Comparison of ENCODE assay signal across 1 cellular context in the genomic region with DNA sequence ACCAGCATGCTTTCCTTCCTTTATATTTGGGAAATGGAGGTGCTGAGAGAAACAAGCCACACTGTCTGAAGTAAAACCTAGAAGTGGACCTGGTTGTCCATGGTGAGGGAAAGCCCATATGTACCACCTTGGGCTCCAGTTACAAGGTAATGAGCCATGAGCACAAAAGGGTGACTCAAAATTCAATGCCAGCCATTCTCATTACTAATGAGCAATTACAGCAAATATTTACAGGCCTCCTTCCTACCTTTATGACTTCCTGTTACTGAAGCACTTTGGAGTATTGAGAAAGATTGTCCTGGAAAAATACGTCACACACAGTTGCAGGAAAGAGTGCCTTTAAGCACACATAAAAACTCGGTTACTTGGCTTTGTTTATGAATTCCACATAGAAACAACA.
TF ChIP-seq lines count a peak whose summit lies in the region.

No MANE protein-coding gene starts in this region.

TF ChIP-seq in HepG2, 621 proteins besides CTCF, POLR2A, EP300 and RAD21 (continued from another document and continues in another):
- TF ChIP-seq, protein P1, sequence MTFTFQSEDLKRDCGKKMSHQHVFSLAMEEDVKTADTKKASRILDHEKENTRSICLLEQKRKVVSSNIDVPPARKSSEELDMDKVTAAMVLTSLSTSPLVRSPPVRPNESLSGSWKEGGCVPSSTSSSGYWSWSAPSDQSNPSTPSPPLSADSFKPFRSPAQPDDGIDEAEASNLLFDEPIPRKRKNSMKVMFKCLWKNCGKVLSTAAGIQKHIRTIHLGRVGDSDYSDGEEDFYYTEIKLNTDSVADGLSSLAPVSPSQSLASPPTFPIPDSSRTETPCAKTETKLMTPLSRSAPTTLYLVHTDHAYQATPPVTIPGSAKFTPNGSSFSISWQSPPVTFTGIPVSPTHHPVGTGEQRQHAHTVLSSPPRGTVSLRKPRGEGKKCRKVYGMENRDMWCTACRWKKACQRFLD (CRISPR knock-in tag; IDR thresholded peaks at IDR 0.05; ENCODE audit: borderline replicate concordance): no peak
- peak; percentile 94 for TF ChIP-seq TBX3 (IDR thresholded peaks at IDR 0.05; ENCODE audit: borderline replicate concordance)
- TF ChIP-seq NR2F6 (IDR thresholded peaks at IDR 0.05): peak; percentile 68
- peak; percentile 87; the same call in 1 of the 2 replicates for TF ChIP-seq NR2F6 (CRISPR knock-in tag; IDR thresholded peaks at IDR 0.05)
- TF ChIP-seq ZNF619 (CRISPR knock-in tag; IDR thresholded peaks at IDR 0.05): no peak
- TF ChIP-seq, protein P2, sequence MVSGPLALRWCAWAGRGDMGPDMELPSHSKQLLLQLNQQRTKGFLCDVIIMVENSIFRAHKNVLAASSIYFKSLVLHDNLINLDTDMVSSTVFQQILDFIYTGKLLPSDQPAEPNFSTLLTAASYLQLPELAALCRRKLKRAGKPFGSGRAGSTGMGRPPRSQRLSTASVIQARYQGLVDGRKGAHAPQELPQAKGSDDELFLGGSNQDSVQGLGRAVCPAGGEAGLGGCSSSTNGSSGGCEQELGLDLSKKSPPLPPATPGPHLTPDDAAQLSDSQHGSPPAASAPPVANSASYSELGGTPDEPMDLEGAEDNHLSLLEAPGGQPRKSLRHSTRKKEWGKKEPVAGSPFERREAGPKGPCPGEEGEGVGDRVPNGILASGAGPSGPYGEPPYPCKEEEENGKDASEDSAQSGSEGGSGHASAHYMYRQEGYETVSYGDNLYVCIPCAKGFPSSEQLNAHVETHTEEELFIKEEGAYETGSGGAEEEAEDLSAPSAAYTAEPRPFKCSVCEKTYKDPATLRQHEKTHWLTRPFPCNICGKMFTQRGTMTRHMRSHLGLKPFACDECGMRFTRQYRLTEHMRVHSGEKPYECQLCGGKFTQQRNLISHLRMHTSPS (CRISPR knock-in tag; IDR thresholded peaks at IDR 0.05; ENCODE audit: low read depth): peak; percentile 80; the same call in 1 of the 2 replicates
- TF ChIP-seq GLI4 (CRISPR knock-in tag; IDR thresholded peaks at IDR 0.05; ENCODE audit: borderline replicate concordance): no peak
- TF ChIP-seq ZFP62 (CRISPR knock-in tag; IDR thresholded peaks at IDR 0.05): no peak
- TF ChIP-seq, protein P3, sequence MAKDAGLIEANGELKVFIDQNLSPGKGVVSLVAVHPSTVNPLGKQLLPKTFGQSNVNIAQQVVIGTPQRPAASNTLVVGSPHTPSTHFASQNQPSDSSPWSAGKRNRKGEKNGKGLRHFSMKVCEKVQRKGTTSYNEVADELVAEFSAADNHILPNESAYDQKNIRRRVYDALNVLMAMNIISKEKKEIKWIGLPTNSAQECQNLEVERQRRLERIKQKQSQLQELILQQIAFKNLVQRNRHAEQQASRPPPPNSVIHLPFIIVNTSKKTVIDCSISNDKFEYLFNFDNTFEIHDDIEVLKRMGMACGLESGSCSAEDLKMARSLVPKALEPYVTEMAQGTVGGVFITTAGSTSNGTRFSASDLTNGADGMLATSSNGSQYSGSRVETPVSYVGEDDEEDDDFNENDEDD (CRISPR knock-in tag; IDR thresholded peaks at IDR 0.05; ENCODE audit: borderline replicate concordance): no peak; the same call in 1 of the 2 replicates
- TF ChIP-seq, protein P4, sequence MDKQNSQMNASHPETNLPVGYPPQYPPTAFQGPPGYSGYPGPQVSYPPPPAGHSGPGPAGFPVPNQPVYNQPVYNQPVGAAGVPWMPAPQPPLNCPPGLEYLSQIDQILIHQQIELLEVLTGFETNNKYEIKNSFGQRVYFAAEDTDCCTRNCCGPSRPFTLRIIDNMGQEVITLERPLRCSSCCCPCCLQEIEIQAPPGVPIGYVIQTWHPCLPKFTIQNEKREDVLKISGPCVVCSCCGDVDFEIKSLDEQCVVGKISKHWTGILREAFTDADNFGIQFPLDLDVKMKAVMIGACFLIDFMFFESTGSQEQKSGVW (CRISPR knock-in tag; IDR thresholded peaks at IDR 0.05; ENCODE audit: borderline replicate concordance): no peak
- peak; percentile 79 for TF ChIP-seq TEAD3 (CRISPR knock-in tag; optimal IDR thresholded peaks at IDR 0.05; ENCODE audit: borderline replicate concordance)
- TF ChIP-seq SRY (CRISPR knock-in tag; IDR thresholded peaks at IDR 0.05): no peak
- TF ChIP-seq RFX1 (IDR thresholded peaks at IDR 0.05): no peak
- no peak for TF ChIP-seq PAX8 (CRISPR knock-in tag; IDR thresholded peaks at IDR 0.05; ENCODE audit: borderline replicate concordance)
- no peak for TF ChIP-seq YEATS4 (CRISPR knock-in tag; IDR thresholded peaks at IDR 0.05; ENCODE audit: borderline replicate concordance)
- TF ChIP-seq CREM (IDR thresholded peaks at IDR 0.05): peak; percentile 93
- no peak for TF ChIP-seq CREM (CRISPR knock-in tag; IDR thresholded peaks at IDR 0.05)
- TF ChIP-seq ZNF567 (CRISPR knock-in tag; IDR thresholded peaks at IDR 0.05; ENCODE audit: borderline replicate concordance): no peak
- no peak for TF ChIP-seq ZNF557 (CRISPR knock-in tag; IDR thresholded peaks at IDR 0.05)
- no peak; the same call in 1 of the 2 replicates for TF ChIP-seq DMAP1 (CRISPR knock-in tag; IDR thresholded peaks at IDR 0.05)
- no peak for TF ChIP-seq SRSF1 (optimal IDR thresholded peaks at IDR 0.05; ENCODE audit: low read depth, low read length)
- 0 out of 2 replicates have a peak, but pooled peaks have one; percentile 39 for TF ChIP-seq NAIF1 (CRISPR knock-in tag; IDR thresholded peaks at IDR 0.05; ENCODE audit: borderline replicate concordance)
- TF ChIP-seq RBFOX2 (IDR thresholded peaks at IDR 0.05; ENCODE audit: low read depth, low read length): no peak; the same call in 1 of the 2 replicates
- TF ChIP-seq ONECUT2 (CRISPR knock-in tag; IDR thresholded peaks at IDR 0.05): no peak; the same call in 1 of the 2 replicates
- TF ChIP-seq PRPF4 (IDR thresholded peaks at IDR 0.05; ENCODE audit: low read depth, low read length, poor library complexity, severe bottlenecking): no peak
- TF ChIP-seq ZNF34 (CRISPR knock-in tag; IDR thresholded peaks at IDR 0.05; ENCODE audit: borderline replicate concordance): no peak
- no peak for TF ChIP-seq ZNF572 (CRISPR knock-in tag; IDR thresholded peaks at IDR 0.05)
- no peak for TF ChIP-seq ZNF430 (CRISPR knock-in tag; IDR thresholded peaks at IDR 0.05)
- TF ChIP-seq, protein P5, sequence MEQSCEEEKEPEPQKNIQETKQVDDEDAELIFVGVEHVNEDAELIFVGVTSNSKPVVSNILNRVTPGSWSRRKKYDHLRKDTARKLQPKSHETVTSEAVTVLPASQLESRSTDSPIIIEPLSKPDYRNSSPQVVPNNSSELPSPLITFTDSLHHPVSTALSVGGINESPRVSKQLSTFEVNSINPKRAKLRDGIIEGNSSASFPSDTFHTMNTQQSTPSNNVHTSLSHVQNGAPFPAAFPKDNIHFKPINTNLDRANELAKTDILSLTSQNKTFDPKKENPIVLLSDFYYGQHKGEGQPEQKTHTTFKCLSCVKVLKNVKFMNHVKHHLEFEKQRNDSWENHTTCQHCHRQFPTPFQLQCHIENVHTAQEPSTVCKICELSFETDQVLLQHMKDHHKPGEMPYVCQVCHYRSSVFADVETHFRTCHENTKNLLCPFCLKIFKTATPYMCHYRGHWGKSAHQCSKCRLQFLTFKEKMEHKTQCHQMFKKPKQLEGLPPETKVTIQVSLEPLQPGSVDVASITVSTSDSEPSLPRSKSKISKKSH (CRISPR knock-in tag; IDR thresholded peaks at IDR 0.05; ENCODE audit: borderline replicate concordance): no peak
- peak; percentile 84 for TF ChIP-seq ZSCAN29 (CRISPR knock-in tag; conservative IDR thresholded peaks at IDR 0.05)
- TF ChIP-seq ZNF761 (CRISPR knock-in tag; conservative IDR thresholded peaks at IDR 0.05): no peak
- peak; percentile 66; the same call in 1 of the 2 replicates for TF ChIP-seq HMG20B (CRISPR knock-in tag; conservative IDR thresholded peaks at IDR 0.05)
- TF ChIP-seq KLF6 (CRISPR knock-in tag; IDR thresholded peaks at IDR 0.05): peak; percentile 70; the same call in 1 of the 2 replicates
- no peak for TF ChIP-seq GABPA (IDR thresholded peaks at IDR 0.05; ENCODE audit: low read depth, low read length)
- TF ChIP-seq GABPA (CRISPR knock-in tag; IDR thresholded peaks at IDR 0.05; ENCODE audit: low read depth): peak; percentile 81
- no peak for TF ChIP-seq PTBP1 (IDR thresholded peaks at IDR 0.05; ENCODE audit: low read depth, low read length, poor library complexity, severe bottlenecking)
- TF ChIP-seq BORCS8-MEF2B (CRISPR knock-in tag; IDR thresholded peaks at IDR 0.05): no peak
- TF ChIP-seq SRSF9 (IDR thresholded peaks at IDR 0.05; ENCODE audit: borderline replicate concordance, insufficient read depth, low read depth, low read length, poor library complexity, severe bottlenecking): no peak
- TF ChIP-seq, protein P6, sequence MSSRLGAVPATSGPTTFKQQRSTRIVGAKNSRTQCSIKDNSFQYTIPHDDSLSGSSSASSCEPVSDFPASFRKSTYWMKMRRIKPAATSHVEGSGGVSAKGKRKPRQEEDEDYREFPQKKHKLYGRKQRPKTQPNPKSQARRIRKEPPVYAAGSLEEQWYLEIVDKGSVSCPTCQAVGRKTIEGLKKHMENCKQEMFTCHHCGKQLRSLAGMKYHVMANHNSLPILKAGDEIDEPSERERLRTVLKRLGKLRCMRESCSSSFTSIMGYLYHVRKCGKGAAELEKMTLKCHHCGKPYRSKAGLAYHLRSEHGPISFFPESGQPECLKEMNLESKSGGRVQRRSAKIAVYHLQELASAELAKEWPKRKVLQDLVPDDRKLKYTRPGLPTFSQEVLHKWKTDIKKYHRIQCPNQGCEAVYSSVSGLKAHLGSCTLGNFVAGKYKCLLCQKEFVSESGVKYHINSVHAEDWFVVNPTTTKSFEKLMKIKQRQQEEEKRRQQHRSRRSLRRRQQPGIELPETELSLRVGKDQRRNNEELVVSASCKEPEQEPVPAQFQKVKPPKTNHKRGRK (CRISPR knock-in tag; IDR thresholded peaks at IDR 0.05): no peak
- TF ChIP-seq ATF7-NPFF (CRISPR knock-in tag; IDR thresholded peaks at IDR 0.05; ENCODE audit: low read depth): no peak
- no peak for TF ChIP-seq HNRNPK (IDR thresholded peaks at IDR 0.05; ENCODE audit: low read depth, low read length, poor library complexity, severe bottlenecking)
- TF ChIP-seq, protein P7, sequence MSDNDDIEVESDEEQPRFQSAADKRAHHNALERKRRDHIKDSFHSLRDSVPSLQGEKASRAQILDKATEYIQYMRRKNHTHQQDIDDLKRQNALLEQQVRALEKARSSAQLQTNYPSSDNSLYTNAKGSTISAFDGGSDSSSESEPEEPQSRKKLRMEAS (IDR thresholded peaks at IDR 0.05): peak; percentile 55
- no peak for TF ChIP-seq ZNF446 (CRISPR knock-in tag; IDR thresholded peaks at IDR 0.05)
- TF ChIP-seq, protein P8, sequence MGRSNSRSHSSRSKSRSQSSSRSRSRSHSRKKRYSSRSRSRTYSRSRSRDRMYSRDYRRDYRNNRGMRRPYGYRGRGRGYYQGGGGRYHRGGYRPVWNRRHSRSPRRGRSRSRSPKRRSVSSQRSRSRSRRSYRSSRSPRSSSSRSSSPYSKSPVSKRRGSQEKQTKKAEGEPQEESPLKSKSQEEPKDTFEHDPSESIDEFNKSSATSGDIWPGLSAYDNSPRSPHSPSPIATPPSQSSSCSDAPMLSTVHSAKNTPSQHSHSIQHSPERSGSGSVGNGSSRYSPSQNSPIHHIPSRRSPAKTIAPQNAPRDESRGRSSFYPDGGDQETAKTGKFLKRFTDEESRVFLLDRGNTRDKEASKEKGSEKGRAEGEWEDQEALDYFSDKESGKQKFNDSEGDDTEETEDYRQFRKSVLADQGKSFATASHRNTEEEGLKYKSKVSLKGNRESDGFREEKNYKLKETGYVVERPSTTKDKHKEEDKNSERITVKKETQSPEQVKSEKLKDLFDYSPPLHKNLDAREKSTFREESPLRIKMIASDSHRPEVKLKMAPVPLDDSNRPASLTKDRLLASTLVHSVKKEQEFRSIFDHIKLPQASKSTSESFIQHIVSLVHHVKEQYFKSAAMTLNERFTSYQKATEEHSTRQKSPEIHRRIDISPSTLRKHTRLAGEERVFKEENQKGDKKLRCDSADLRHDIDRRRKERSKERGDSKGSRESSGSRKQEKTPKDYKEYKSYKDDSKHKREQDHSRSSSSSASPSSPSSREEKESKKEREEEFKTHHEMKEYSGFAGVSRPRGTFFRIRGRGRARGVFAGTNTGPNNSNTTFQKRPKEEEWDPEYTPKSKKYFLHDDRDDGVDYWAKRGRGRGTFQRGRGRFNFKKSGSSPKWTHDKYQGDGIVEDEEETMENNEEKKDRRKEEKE (IDR thresholded peaks at IDR 0.05): no peak
- no peak for TF ChIP-seq RELA (CRISPR knock-in tag; IDR thresholded peaks at IDR 0.05)
- TF ChIP-seq ZNF816 (CRISPR knock-in tag; IDR thresholded peaks at IDR 0.05; ENCODE audit: borderline replicate concordance): no peak; the same call in 1 of the 2 replicates
- TF ChIP-seq KLF11 (CRISPR knock-in tag; IDR thresholded peaks at IDR 0.05): no peak; the same call in 1 of the 2 replicates
- TF ChIP-seq KLF15 (CRISPR knock-in tag; IDR thresholded peaks at IDR 0.05; ENCODE audit: borderline replicate concordance): no peak
- 0 out of 2 replicates have a peak, but pooled peaks have one; percentile 54 for TF ChIP-seq SATB2 (CRISPR knock-in tag; IDR thresholded peaks at IDR 0.05)
- TF ChIP-seq ZFP90 (CRISPR knock-in tag; IDR thresholded peaks at IDR 0.05; ENCODE audit: borderline replicate concordance): no peak
- TF ChIP-seq XBP1 (CRISPR knock-in tag; IDR thresholded peaks at IDR 0.05): no peak
- TF ChIP-seq SNRNP70 (IDR thresholded peaks at IDR 0.05; ENCODE audit: low read depth, low read length): no peak
- no peak for TF ChIP-seq ZSCAN25 (CRISPR knock-in tag; IDR thresholded peaks at IDR 0.05)
- TF ChIP-seq PHF21A (CRISPR knock-in tag; IDR thresholded peaks at IDR 0.05): peak; percentile 70; the same call in 1 of the 2 replicates
- no peak for TF ChIP-seq ADNP (CRISPR knock-in tag; IDR thresholded peaks at IDR 0.05)
- no peak for TF ChIP-seq MED8 (CRISPR knock-in tag; IDR thresholded peaks at IDR 0.05; ENCODE audit: insufficient replicate concordance)
- TF ChIP-seq, protein P9, sequence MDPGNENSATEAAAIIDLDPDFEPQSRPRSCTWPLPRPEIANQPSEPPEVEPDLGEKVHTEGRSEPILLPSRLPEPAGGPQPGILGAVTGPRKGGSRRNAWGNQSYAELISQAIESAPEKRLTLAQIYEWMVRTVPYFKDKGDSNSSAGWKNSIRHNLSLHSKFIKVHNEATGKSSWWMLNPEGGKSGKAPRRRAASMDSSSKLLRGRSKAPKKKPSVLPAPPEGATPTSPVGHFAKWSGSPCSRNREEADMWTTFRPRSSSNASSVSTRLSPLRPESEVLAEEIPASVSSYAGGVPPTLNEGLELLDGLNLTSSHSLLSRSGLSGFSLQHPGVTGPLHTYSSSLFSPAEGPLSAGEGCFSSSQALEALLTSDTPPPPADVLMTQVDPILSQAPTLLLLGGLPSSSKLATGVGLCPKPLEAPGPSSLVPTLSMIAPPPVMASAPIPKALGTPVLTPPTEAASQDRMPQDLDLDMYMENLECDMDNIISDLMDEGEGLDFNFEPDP (CRISPR knock-in tag; conservative IDR thresholded peaks at IDR 0.05): 0 out of 2 replicates have a peak, but pooled peaks have one; percentile 54
- TF ChIP-seq ZNF589 (CRISPR knock-in tag; conservative IDR thresholded peaks at IDR 0.05): no peak
- TF ChIP-seq, protein P10, sequence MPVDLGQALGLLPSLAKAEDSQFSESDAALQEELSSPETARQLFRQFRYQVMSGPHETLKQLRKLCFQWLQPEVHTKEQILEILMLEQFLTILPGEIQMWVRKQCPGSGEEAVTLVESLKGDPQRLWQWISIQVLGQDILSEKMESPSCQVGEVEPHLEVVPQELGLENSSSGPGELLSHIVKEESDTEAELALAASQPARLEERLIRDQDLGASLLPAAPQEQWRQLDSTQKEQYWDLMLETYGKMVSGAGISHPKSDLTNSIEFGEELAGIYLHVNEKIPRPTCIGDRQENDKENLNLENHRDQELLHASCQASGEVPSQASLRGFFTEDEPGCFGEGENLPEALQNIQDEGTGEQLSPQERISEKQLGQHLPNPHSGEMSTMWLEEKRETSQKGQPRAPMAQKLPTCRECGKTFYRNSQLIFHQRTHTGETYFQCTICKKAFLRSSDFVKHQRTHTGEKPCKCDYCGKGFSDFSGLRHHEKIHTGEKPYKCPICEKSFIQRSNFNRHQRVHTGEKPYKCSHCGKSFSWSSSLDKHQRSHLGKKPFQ (CRISPR knock-in tag; IDR thresholded peaks at IDR 0.05; ENCODE audit: insufficient replicate concordance): peak; percentile 61
